ENCODE assay signal across 18 cellular contexts in genomic region chr12:132328282-132329029, GRCh38. TPM values are rescaled to one million over a fixed set of nuclear protein-coding genes. Genes with fewer than 3 reads are reported as not detected.
DNase-seq lines count a peak whose midpoint lies in the region; ATAC-seq, FAIRE-seq and TF ChIP-seq lines count a peak whose summit lies in the region.
"Had no signal": no experiment of that assay in that cellular context is flagged by ENCODE, and none has a peak within 500 bp of the region (broad histone marks: within the 10 kb centered on the region; RNA-seq: fewer than 3 reads in every experiment).

No MANE protein-coding gene starts in this region.

- H3K4me1 ChIP-seq in H9 (ENCODE audit: insufficient read depth, low read length), result no peaks in the 10 kb centered on the region
- peaks cover 19% of the 10 kb centered on the region for H3K4me1 ChIP-seq in PC-3 (ENCODE audit: insufficient read depth, low read length)
- peaks cover 0 to 15% (median 2%) of the 10 kb centered on the region in 4 experiments; a peak in 6 of 7 replicates for H3K4me1 ChIP-seq in H1 (replicated peaks in 1 of 4; ENCODE audit: control insufficient read depth in 3 of 4, insufficient read depth in 4 of 4, low read length in 3 of 4)
- H3K4me1 ChIP-seq in parathyroid adenoma, result no peaks in the 10 kb centered on the region
- H3K4me1 ChIP-seq: foreskin keratinocyte, psoas muscle had no signal

- no CpG with 5 or more reads among the region's 34 CpGs for WGBS in H9 (ENCODE audit: extremely low coverage, insufficient read length, low lambda C conversion rate)
- 72% methylated on average over 30 of the region's 34 CpGs; no CpG with 5 or more reads in 1 of the 2 experiments for WGBS in H1 (ENCODE audit: extremely low coverage in 1 of 2, insufficient coverage in 1 of 2, insufficient read length in 1 of 2, insufficient replicate concordance in 2 of 2, low coverage in 1 of 2, low lambda C conversion rate in 2 of 2, missing lambda C conversion rate in 1 of 2), 2 experiments
- 44 to 58% methylated on average over 22 to 34 of the region's 34 CpGs for WGBS in lower leg skin, 2 donors

- H2AK5ac ChIP-seq in H9 (ENCODE audit: insufficient read length, low read length) (no peak overlapping the region), H1 (ENCODE audit: low read depth, low read length) (no peak overlapping the region)

- POLR2A ChIA-PET in PC-3 (lab: Charles Lee; ENCODE audit: unreplicated experiment), result no interaction called here
- POLR2A ChIA-PET in H1 (lab: Charles Lee; ENCODE audit: partially characterized antibody), result interaction anchor here (0.5 to 1.2 kb wide), 4 partner anchors 43 to 175 kb away, joined by 3 read pairs; no protein-coding TSS in a partner anchor

- H3K27ac ChIP-seq in H9 (ENCODE audit: insufficient read length, low read depth, low read length) (no peak overlapping the region), PC-3 (ENCODE audit: low read length) (no peak overlapping the region), H1 (ENCODE audit: low read depth, low read length) (no peak overlapping the region), parathyroid adenoma (no peak overlapping the region)
- H3K27ac ChIP-seq: C4-2B, foreskin keratinocyte, KMS-11, lower lobe of right lung, psoas muscle had no signal

- TF ChIP-seq POLR2A in H1 (IDR thresholded peaks at IDR 0.05; ENCODE audit: control extremely low read depth in 1 of 2, low read depth in 2 of 2, low read length in 2 of 2) (no peak), lower leg skin (IDR thresholded peaks at IDR 0.05) (no peak)

- H3K18ac ChIP-seq in H9 (ENCODE audit: insufficient read length, low read depth, low read length), result no peak overlapping the region
- no peak overlapping the region for H3K18ac ChIP-seq in H1 (ENCODE audit: extremely low read depth, low read length)

- H3K4me2 ChIP-seq in H9 (ENCODE audit: insufficient read depth, insufficient read length, low read length) (peak overlapping the region; percentile 16), PC-3 (ENCODE audit: low read length) (peak overlapping the region; percentile 84), H1 (ENCODE audit: insufficient read depth in 1 of 2, low read depth in 2 of 2, low read length in 2 of 2) (peak overlapping the region; percentile 36 to 70; a peak in 3 of 4 replicates), parathyroid adenoma (ENCODE audit: low read length) (no peak overlapping the region)
- H3K4me2 ChIP-seq: KMS-11 had no signal

- H3K4me3 ChIP-seq in PC-3 (ENCODE audit: low read length), result peak overlapping the region; percentile 57
- peak overlapping the region in 1 of 4 experiments; percentile 49; a peak in 2 of 8 replicates for H3K4me3 ChIP-seq in H1 (ENCODE audit: extremely low read depth in 1 of 4, insufficient read depth in 2 of 4, low read depth in 3 of 4, low read length in 4 of 4)
- H3K4me3 ChIP-seq in parathyroid adenoma (ENCODE audit: low read depth, low read length), result no peak overlapping the region
- no peak overlapping the region for H3K4me3 ChIP-seq in lower leg skin (ENCODE audit: low read depth, poor library complexity, severe bottlenecking)
- H3K4me3 ChIP-seq: lower lobe of right lung, psoas muscle had no signal

- H2BK120ac ChIP-seq in H9 (ENCODE audit: low read depth, low read length, poor library complexity, severe bottlenecking) (no peak overlapping the region), H1 (replicated peaks; ENCODE audit: low read depth, low read length) (no peak overlapping the region)

- H2BK12ac ChIP-seq in H9 (ENCODE audit: insufficient read length, low read depth, low read length) (no peak overlapping the region), H1 (ENCODE audit: low read depth, low read length) (no peak overlapping the region)

- H4K8ac ChIP-seq in H9 (replicated peaks; ENCODE audit: insufficient read length, low read depth, low read length), result no peak overlapping the region
- no peak overlapping the region; the same call in 1 of the 2 replicates for H4K8ac ChIP-seq in H1 (ENCODE audit: extremely low read depth, insufficient read depth, low read length)

- H3K23ac ChIP-seq in H9 (ENCODE audit: insufficient read length, low read depth, low read length) (no peak overlapping the region), H1 (ENCODE audit: insufficient read length) (no peak overlapping the region)

- H2AFZ ChIP-seq in H9 (ENCODE audit: low read length), result no peak overlapping the region
- H2AFZ ChIP-seq in PC-3 (ENCODE audit: low read length), result no peak overlapping the region; the same call in 1 of the 2 replicates
- no peak overlapping the region for H2AFZ ChIP-seq in H1 (ENCODE audit: low read length)
- peak overlapping the region; percentile 50 for H2AFZ ChIP-seq in parathyroid adenoma

- H3K4me1 Mint-ChIP-seq in H9, result peaks cover 5 to 16% of the 10 kb centered on the region in 2 experiments

- peaks cover 42% of the 10 kb centered on the region for H3K27me3 ChIP-seq in H9 (ENCODE audit: insufficient read depth, low read length)
- H3K27me3 ChIP-seq in PC-3 (ENCODE audit: low read length), result peaks cover 43% of the 10 kb centered on the region
- H3K27me3 ChIP-seq in H1 (replicated peaks in 1 of 4; ENCODE audit: control insufficient read depth in 3 of 4, extremely low read depth in 1 of 4, insufficient read depth in 3 of 4, low read length in 3 of 4), result peaks cover 12 to 66% (median 52%) of the 10 kb centered on the region in 4 experiments
- H3K27me3 ChIP-seq in parathyroid adenoma (ENCODE audit: control insufficient read depth, insufficient read depth, low read length), result peaks cover 6% of the 10 kb centered on the region

- H3K9me3 ChIP-seq in H9 (ENCODE audit: control insufficient read depth, low read depth, low read length) (no peaks in the 10 kb centered on the region), PC-3 (ENCODE audit: low read length) (no peaks in the 10 kb centered on the region), H1 (ENCODE audit: insufficient read depth in 2 of 2, low read depth in 1 of 2, low read length in 1 of 2) (no peaks in the 10 kb centered on the region), parathyroid adenoma (ENCODE audit: control insufficient read depth, low read length) (no peaks in the 10 kb centered on the region)
- H3K9me3 ChIP-seq: lower lobe of right lung, psoas muscle had no signal

- FAIRE-seq in H1 (lab: Jason Lieb, UNC), result no peak
- FAIRE-seq: endometrium, TTC549 had no signal

- no peaks in the 10 kb centered on the region for H3K23me2 ChIP-seq in H9 (ENCODE audit: insufficient read length, low read depth, low read length, poor library complexity, severe bottlenecking)
- no peaks in the 10 kb centered on the region; the same call in 1 of the 2 replicates for H3K23me2 ChIP-seq in H1 (ENCODE audit: low read depth, low read length)

- peaks cover 86% of the 10 kb centered on the region for H3K27me3 Mint-ChIP-seq in H9 (ENCODE audit: low read depth)

- H3K79me1 ChIP-seq in H9 (ENCODE audit: insufficient read depth, low read depth, low read length, poor library complexity, severe bottlenecking), result no peaks in the 10 kb centered on the region
- H3K79me1 ChIP-seq in H1 (ENCODE audit: low read depth, low read length), result no peaks in the 10 kb centered on the region

- H2BK20ac ChIP-seq in H9 (ENCODE audit: low read depth, low read length, poor library complexity, severe bottlenecking) (no peak overlapping the region), H1 (ENCODE audit: low read length) (no peak overlapping the region)

- H2BK5ac ChIP-seq in H9 (ENCODE audit: insufficient read length, low read length), result no peak overlapping the region
- H2BK5ac ChIP-seq in H1 (ENCODE audit: low read depth, low read length), result no peak overlapping the region

- H4K91ac ChIP-seq in H9 (ENCODE audit: insufficient read length, low read depth, low read length), result no peak overlapping the region
- no peak overlapping the region for H4K91ac ChIP-seq in H1 (replicated peaks; ENCODE audit: insufficient read length, low read length)

- CTCF ChIA-PET in PC-3 (lab: Charles Lee), result interaction anchor here (0.9 kb wide), 1 partner anchor 44 kb away, joined by 4 read pairs; no protein-coding TSS in a partner anchor
- CTCF ChIA-PET in H1 (lab: Charles Lee; ENCODE audit: partially characterized antibody), result interaction anchor here (0.9 to 2.7 kb wide), 12 partner anchors 9 to 289 kb away, joined by 3 to 10 read pairs (median 3); no protein-coding TSS in a partner anchor

- H3K9me2 ChIP-seq in PC-3 (replicated peaks; ENCODE audit: low read length), result no peaks in the 10 kb centered on the region

- H3K9ac ChIP-seq in H9 (ENCODE audit: extremely low read depth, insufficient read length, low read length), result no peak overlapping the region
- no peak overlapping the region for H3K9ac ChIP-seq in PC-3 (ENCODE audit: low read length)
- H3K9ac ChIP-seq in H1 (replicated peaks in 1 of 4; ENCODE audit: extremely low read depth in 1 of 4, low read depth in 3 of 4, low read length in 3 of 4), result no peak overlapping the region
- no peak overlapping the region for H3K9ac ChIP-seq in parathyroid adenoma
- H3K9ac ChIP-seq: KMS-11 had no signal

- H4K5ac ChIP-seq in H9 (ENCODE audit: insufficient read length, low read depth, low read length), result no peak overlapping the region
- no peak overlapping the region for H4K5ac ChIP-seq in H1 (ENCODE audit: insufficient read length, low read depth, low read length)

- H3K79me2 ChIP-seq in H9 (ENCODE audit: insufficient read depth, low read length) (no peaks in the 10 kb centered on the region), PC-3 (ENCODE audit: low read length) (no peaks in the 10 kb centered on the region), H1 (ENCODE audit: control insufficient read depth in 1 of 2, insufficient read depth in 2 of 2, low read length in 2 of 2) (no peaks in the 10 kb centered on the region), parathyroid adenoma (no peaks in the 10 kb centered on the region)

- H3K9me3 Mint-ChIP-seq in H9, result peaks cover 0 to 10% of the 10 kb centered on the region in 2 experiments; a peak in 3 of 5 replicates
- H3K9me3 Mint-ChIP-seq: activated CD4-positive, alpha-beta memory T cell treated with anti-CD3 and anti-CD28 coated beads for 36 hours had no signal

- no peak for TF ChIP-seq RAD21 in H1 (IDR thresholded peaks at IDR 0.05 in 1 of 2, conservative IDR thresholded peaks at IDR 0.05 in 1 of 2; ENCODE audit: low read depth in 2 of 2, low read length in 2 of 2)

- no peak for ATAC-seq in PC-3
- no peak for ATAC-seq in GM21381 (IDR thresholded peaks at IDR 0.05; ENCODE audit: unreplicated experiment)
- ATAC-seq: foreskin keratinocyte had no signal

- no peak overlapping the region for H3T11ph ChIP-seq in H9 (ENCODE audit: low read length)

- H2BK15ac ChIP-seq in H9 (ENCODE audit: low read depth, low read length) (no peak overlapping the region), H1 (ENCODE audit: low read length) (no peak overlapping the region)

- no peak overlapping the region for H3K27ac Mint-ChIP-seq in H9
- H3K27ac Mint-ChIP-seq: activated CD4-positive, alpha-beta memory T cell treated with anti-CD3 and anti-CD28 coated beads for 36 hours; naive B cell had no signal

- H3K36me3 Mint-ChIP-seq in H9 (ENCODE audit: insufficient read depth in 1 of 3, low read depth in 3 of 3), result no peaks in the 10 kb centered on the region
- H3K36me3 Mint-ChIP-seq: activated CD4-positive, alpha-beta memory T cell treated with anti-CD3 and anti-CD28 coated beads for 36 hours had no signal

- DNase-seq in H9, result no peak
- DNase-seq in PC-3, result no peak
- DNase-seq in H1 (ENCODE audit: low read depth in 1 of 2, low spot score in 2 of 2), result no peak
- DNase-seq in activated CD8-positive, alpha-beta memory T cell treated with anti-CD3 and anti-CD28 coated beads for 24 hours, result no peak
- no peak for DNase-seq in lower leg skin (ENCODE audit: low spot score in 2 of 2)
- DNase-seq: lower lobe of right lung, naive B cell, NCI-H2171 treated with DMSO at 0.1 percent for 48 hours had no signal

- H3K56ac ChIP-seq in H9 (ENCODE audit: insufficient read length, low read depth, low read length) (no peak overlapping the region), H1 (replicated peaks; ENCODE audit: insufficient read length, low read depth, low read length) (no peak overlapping the region)

- peak overlapping the region; percentile 17 to 50; a peak in 2 of 5 replicates for H3K4me3 Mint-ChIP-seq in H9
- H3K4me3 Mint-ChIP-seq: activated CD4-positive, alpha-beta memory T cell treated with anti-CD3 and anti-CD28 coated beads for 36 hours had no signal

- intact Hi-C loops in PC-3 (cut with micrococcal nuclease) (loop anchor here (5.0 kb wide), 1 partner anchor 41 kb away; no protein-coding TSS in a partner anchor), lower leg skin (cut with DNase I; ENCODE audit: low total_unique reads) (no loop called here)

- H3K36me3 ChIP-seq in PC-3 (ENCODE audit: low read depth, low read length) (no peaks in the 10 kb centered on the region), H1 (ENCODE audit: control insufficient read depth in 2 of 4, insufficient read depth in 4 of 4, low read length in 3 of 4) (no peaks in the 10 kb centered on the region), parathyroid adenoma (ENCODE audit: control insufficient read depth, insufficient read depth, low read length) (no peaks in the 10 kb centered on the region)
- H3K36me3 ChIP-seq: lower lobe of right lung, tibial nerve had no signal

- no peaks in the 10 kb centered on the region for H3F3A ChIP-seq in PC-3 (ENCODE audit: low read length, unreplicated experiment)

- H4K20me1 ChIP-seq in H9 (ENCODE audit: control insufficient read depth, insufficient read depth, insufficient read length) (no peaks in the 10 kb centered on the region), PC-3 (ENCODE audit: low read length) (no peaks in the 10 kb centered on the region), H1 (replicated peaks in 1 of 2; ENCODE audit: control insufficient read depth in 1 of 2, insufficient read depth in 2 of 2, low read length in 2 of 2) (peaks cover 0 to 13% of the 10 kb centered on the region in 2 experiments)

- no peak for TF ChIP-seq EP300 in H1 (IDR thresholded peaks at IDR 0.05; ENCODE audit: borderline replicate concordance in 1 of 2, low read depth in 2 of 2, low read length in 2 of 2)

- no TSS peak for BruUV-seq in PC-3 (replicated peaks; lab: Mats Ljungman, UMichigan)

- no peak overlapping the region for H3K4ac ChIP-seq in H9 (ENCODE audit: low read depth, low read length)
- H3K4ac ChIP-seq in H1 (replicated peaks; ENCODE audit: insufficient read length, low read depth, low read length), result no peak overlapping the region

- no peak overlapping the region for H3K14ac ChIP-seq in H9 (ENCODE audit: insufficient read depth, low read length)
- H3K14ac ChIP-seq in H1 (ENCODE audit: insufficient read length), result no peak overlapping the region

- no peak for TF ChIP-seq CTCF in H9 (conservative IDR thresholded peaks at IDR 0.05)
- no peak for TF ChIP-seq CTCF in PC-3 (conservative IDR thresholded peaks at IDR 0.05; ENCODE audit: low read depth, low read length)
- no peak for TF ChIP-seq CTCF in H1 (IDR thresholded peaks at IDR 0.05; ENCODE audit: control extremely low read depth in 1 of 3, insufficient read depth in 1 of 3, low read depth in 1 of 3, low read length in 3 of 3)
- no peak for TF ChIP-seq CTCF in parathyroid adenoma (IDR thresholded peaks at IDR 0.05)
- TF ChIP-seq CTCF in lower leg skin (IDR thresholded peaks at IDR 0.05), result no peak

RNA-seq across cellular contexts. Expression of gene GALNT9, which starts 0.9 kb away (rescaled TPM):
- total RNA-seq in H9 (2021) (0.35 and 0.88 TPM in 2 replicates), PC-3 (2014; rRNA removed) (0.44 TPM in 1 of 2 replicates, not detected in the other), lower leg skin (under 1 TPM in 1 of 4 donors, not detected in 3; 0.13 TPM)
- total RNA-seq in H1 (2021; fragmentation: NEBNext Ultra II Directional; extraction: Animal tissue kit (Norgen Biotek cat#: 25700)), result 2.0 and 3.3 TPM in 2 replicates
- polyA plus RNA-seq in H1 (2011; rRNA removed), result 3.6 and 5.3 TPM in 2 replicates
- polyA plus RNA-seq in H1 (2011; cell fraction: cytosol; rRNA removed), result 6.1 TPM
- 9.4 TPM for polyA plus RNA-seq in H1 (2011; cell fraction: nucleus; rRNA removed)
- polyA plus RNA-seq in H1 (2012, experiment 1 of 2), result 2.3 to 3.6 TPM (median 3.1 TPM) in 4 replicates
- 2.3 TPM for polyA plus RNA-seq in H1 (2012, experiment 2 of 2)
- 0.73 TPM for polyA plus RNA-seq in H1 (2013, experiment 1 of 2)
- polyA plus RNA-seq in H1 (2013, experiment 2 of 2), result 0.92 TPM
- 2.3 and 4.0 TPM in 2 replicates for polyA minus RNA-seq in H1 (2011; rRNA and poly(A)+ RNA removed)
- polyA minus RNA-seq in H1 (2011; cell fraction: cytosol; rRNA and poly(A)+ RNA removed), result 4.0 TPM
- 4.2 TPM for polyA minus RNA-seq in H1 (2011; cell fraction: nucleus; rRNA and poly(A)+ RNA removed)
- total RNA-seq: foreskin keratinocyte, lower lobe of right lung, psoas muscle had no signal
- polyA plus RNA-seq: foreskin keratinocyte had no signal
